26 cellular contexts compared by ENCODE assay signal in the genomic region with DNA sequence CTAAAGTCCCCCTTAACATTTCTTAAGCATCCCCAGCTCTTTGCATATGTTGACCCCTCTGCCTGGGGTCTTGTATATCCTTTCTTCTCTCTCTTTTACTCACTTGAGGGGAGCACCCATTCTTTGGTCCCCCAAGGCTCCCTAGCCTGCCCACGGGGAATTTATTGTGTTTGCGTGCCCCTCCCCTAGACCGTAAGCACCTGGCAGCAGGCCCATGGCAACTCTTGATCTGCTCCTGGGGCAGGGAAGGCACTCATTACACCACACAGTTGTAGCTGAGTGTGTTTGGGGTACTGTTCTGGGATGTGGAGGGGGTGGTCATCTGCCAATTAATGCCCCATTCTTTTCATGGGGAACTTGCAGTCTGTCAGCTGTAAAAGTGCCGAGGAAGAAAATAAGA.
"Had no signal": no experiment of that assay in that cellular context is flagged by ENCODE, and none has a peak within 500 bp of the region (broad histone marks: within the 10 kb centered on the region; RNA-seq: fewer than 3 reads in every experiment).

No MANE protein-coding gene starts in this region.

- H3K27me3 ChIP-seq: breast epithelium, esophagus squamous epithelium, heart right ventricle, left lung, neural progenitor cell, right atrium auricular region, upper lobe of right lung had no signal

- H3K9me3 ChIP-seq: breast epithelium, esophagus squamous epithelium, heart right ventricle, left lung, lower lobe of right lung, right atrium auricular region, upper lobe of right lung had no signal

- H3K4me3 Mint-ChIP-seq: activated CD4-positive, alpha-beta memory T cell treated with anti-CD3 and anti-CD28 coated beads, Interleukin-2, amount 10 ng/mL, durations not matched to agents 7 days and 5 days; activated CD4-positive, alpha-beta T cell treated with anti-CD3 and anti-CD28 coated beads, Interleukin-2, amount 10 ng/mL, durations not matched to agents 7 days and 5 days; activated CD8-positive, alpha-beta memory T cell treated with anti-CD3 and anti-CD28 coated beads, Interleukin-2, amount 10 ng/mL, durations not matched to agents 7 days and 5 days; activated T-cell treated with anti-CD3 and anti-CD28 coated beads, Interleukin-2, amount 50 U/mL, for 72 hours; central memory CD8-positive, alpha-beta T cell; neural progenitor cell; T-helper 17 cell; WTC11 had no signal

- H3K27ac ChIP-seq: breast epithelium, epithelial cell of prostate, esophagus squamous epithelium, heart right ventricle, left lung, lower lobe of right lung, neural progenitor cell, right atrium auricular region, SK-N-MC, upper lobe of right lung had no signal

- H3K9me3 Mint-ChIP-seq: activated CD4-positive, alpha-beta memory T cell treated with anti-CD3 and anti-CD28 coated beads, Interleukin-2, amount 10 ng/mL, durations not matched to agents 7 days and 5 days; activated CD4-positive, alpha-beta T cell treated with anti-CD3 and anti-CD28 coated beads, Interleukin-2, amount 10 ng/mL, durations not matched to agents 7 days and 5 days; activated T-cell treated with anti-CD3 and anti-CD28 coated beads, Interleukin-2, amount 50 U/mL, for 72 hours; central memory CD8-positive, alpha-beta T cell; naive thymus-derived CD4-positive, alpha-beta T cell; neural progenitor cell; WTC11 had no signal

- H3K4me1 ChIP-seq: breast epithelium had no signal

- DNase-seq: activated CD4-positive, alpha-beta memory T cell treated with anti-CD3 and anti-CD28 coated beads, Interleukin-2, amount 10 ng/mL, durations not matched to agents 7 days and 5 days; activated CD4-positive, alpha-beta T cell treated with anti-CD3 and anti-CD28 coated beads for 1 hour; activated CD4-positive, alpha-beta T cell treated with anti-CD3 and anti-CD28 coated beads, Interleukin-2, amount 10 ng/mL, durations not matched to agents 7 days and 5 days; activated CD8-positive, alpha-beta memory T cell treated with anti-CD3 and anti-CD28 coated beads, Interleukin-2, amount 10 ng/mL, durations not matched to agents 7 days and 5 days; activated effector memory CD4-positive, alpha-beta T cell treated with Interleukin-2 at 50 U/mL for 16 hours; activated naive CD4-positive, alpha-beta T cell treated with Interleukin-2 at 50 U/mL for 16 hours; activated T-cell treated with anti-CD3 and anti-CD28 coated beads, Interleukin-2, amount 50 U/mL, for 72 hours; dermis blood vessel endothelial cell; effector CD4-positive, alpha-beta T cell; esophagus squamous epithelium; heart right ventricle; left lung; lower lobe of right lung; naive thymus-derived CD4-positive, alpha-beta T cell; stimulated activated CD4-positive, alpha-beta T cell treated with anti-CD3 and anti-CD28 coated beads, Interleukin-15, amount 100 ng/mL, for 24 hours; stimulated activated CD4-positive, alpha-beta T cell treated with anti-CD3 and anti-CD28 coated beads, Interleukin-2, amount 100 ng/mL, for 24 hours; stimulated activated naive CD4-positive, alpha-beta T cell; T-helper 17 cell; upper lobe of right lung had no signal

- H3K27me3 Mint-ChIP-seq: activated CD4-positive, alpha-beta memory T cell treated with anti-CD3 and anti-CD28 coated beads, Interleukin-2, amount 10 ng/mL, durations not matched to agents 7 days and 5 days; activated CD4-positive, alpha-beta T cell treated with anti-CD3 and anti-CD28 coated beads, Interleukin-2, amount 10 ng/mL, durations not matched to agents 7 days and 5 days; activated CD8-positive, alpha-beta memory T cell treated with anti-CD3 and anti-CD28 coated beads, Interleukin-2, amount 10 ng/mL, durations not matched to agents 7 days and 5 days; central memory CD8-positive, alpha-beta T cell; naive thymus-derived CD4-positive, alpha-beta T cell; T-helper 17 cell had no signal

- H3K4me3 ChIP-seq: breast epithelium, esophagus squamous epithelium, heart right ventricle, left lung, lower lobe of right lung, neural progenitor cell, right atrium auricular region, SK-N-MC, upper lobe of right lung had no signal

- H3K36me3 Mint-ChIP-seq: activated CD8-positive, alpha-beta memory T cell treated with anti-CD3 and anti-CD28 coated beads, Interleukin-2, amount 10 ng/mL, durations not matched to agents 7 days and 5 days; naive thymus-derived CD4-positive, alpha-beta T cell; neural progenitor cell; WTC11 had no signal

- ATAC-seq: activated CD8-positive, alpha-beta memory T cell treated with anti-CD3 and anti-CD28 coated beads, Interleukin-2, amount 10 ng/mL, durations not matched to agents 7 days and 5 days; activated T-cell treated with anti-CD3 and anti-CD28 coated beads, Interleukin-2, amount 50 U/mL, for 72 hours; heart right ventricle; left lung; lower lobe of right lung; naive thymus-derived CD4-positive, alpha-beta T cell; T-helper 17 cell; upper lobe of right lung; WTC11 had no signal

- H3K27ac Mint-ChIP-seq: activated CD4-positive, alpha-beta memory T cell treated with anti-CD3 and anti-CD28 coated beads, Interleukin-2, amount 10 ng/mL, durations not matched to agents 7 days and 5 days; activated CD8-positive, alpha-beta memory T cell treated with anti-CD3 and anti-CD28 coated beads, Interleukin-2, amount 10 ng/mL, durations not matched to agents 7 days and 5 days; activated T-cell treated with anti-CD3 and anti-CD28 coated beads, Interleukin-2, amount 50 U/mL, for 72 hours; neural progenitor cell; T-helper 17 cell; WTC11 had no signal

- H3K36me3 ChIP-seq: breast epithelium, esophagus squamous epithelium, heart right ventricle, left lung, lower lobe of right lung, neural progenitor cell, right atrium auricular region, upper lobe of right lung had no signal
